ENCODE assay signal across 1 cellular context in genomic region chr11:16326679-16327297, GRCh38.
TF ChIP-seq lines count a peak whose summit lies in the region.

No MANE protein-coding gene starts in this region.

TF ChIP-seq in SK-N-SH treated with all-trans-retinoic acid at 6 μM for 48 hours, 23 proteins besides CTCF, POLR2A, EP300 and RAD21 (continued from another document):
- TF ChIP-seq PPARA (CRISPR knock-in tag; IDR thresholded peaks at IDR 0.05; ENCODE audit: borderline replicate concordance) (no peak), ZNF8 (CRISPR knock-in tag; IDR thresholded peaks at IDR 0.05) (no peak), ZFP30 (CRISPR knock-in tag; IDR thresholded peaks at IDR 0.05) (no peak), OSR1 (CRISPR knock-in tag; IDR thresholded peaks at IDR 0.05) (no peak), CSRNP3 (CRISPR knock-in tag; IDR thresholded peaks at IDR 0.05) (no peak), GLIS3 (CRISPR knock-in tag; IDR thresholded peaks at IDR 0.05) (no peak), ZFP3 (CRISPR knock-in tag; IDR thresholded peaks at IDR 0.05) (no peak), SNAI2 (CRISPR knock-in tag; IDR thresholded peaks at IDR 0.05) (no peak), ARNTL (CRISPR knock-in tag; IDR thresholded peaks at IDR 0.05; ENCODE audit: borderline replicate concordance, low read depth) (no peak), POU6F1 (CRISPR knock-in tag; IDR thresholded peaks at IDR 0.05; ENCODE audit: borderline replicate concordance, low read depth) (no peak), ISL1 (CRISPR knock-in tag; IDR thresholded peaks at IDR 0.05) (no peak), ZNF565 (CRISPR knock-in tag; conservative IDR thresholded peaks at IDR 0.05; ENCODE audit: low read depth) (no peak), CSDC2 (CRISPR knock-in tag; IDR thresholded peaks at IDR 0.05) (no peak), TOX (CRISPR knock-in tag; IDR thresholded peaks at IDR 0.05; ENCODE audit: borderline replicate concordance) (no peak)
